Comparison of ENCODE assay signal across 3 cellular contexts in genomic region chr6:161915456-161915964, GRCh38.
"Had no signal": no experiment of that assay in that cellular context is flagged by ENCODE, and none has a peak within 500 bp of the region (broad histone marks: within the 10 kb centered on the region; RNA-seq: fewer than 3 reads in every experiment).

No MANE protein-coding gene starts in this region.

- H3K4me3 ChIP-seq: GM12878 had no signal

- DNase-seq: GDM1, GF-D8 had no signal
